Comparison of ENCODE assay signal across 8 cellular contexts in genomic region chr5:6377582-6378127, GRCh38. TPM values are rescaled to one million over a fixed set of nuclear protein-coding genes. Genes with fewer than 3 reads are reported as not detected.
DNase-seq lines count a peak whose midpoint lies in the region; ATAC-seq and TF ChIP-seq lines count a peak whose summit lies in the region.

No MANE protein-coding gene starts in this region.

- H3K4me1 ChIP-seq in right cardiac atrium (ENCODE audit: control insufficient read depth, insufficient read depth, low read length): peaks cover 4% of the 10 kb centered on the region

- H3K27me3 ChIP-seq in AG04450 (ENCODE audit: control insufficient read depth, insufficient read depth, low read length) (peaks cover 2% of the 10 kb centered on the region), HL-60 (ENCODE audit: insufficient read depth, poor library complexity, severe bottlenecking) (no peaks in the 10 kb centered on the region), right cardiac atrium (ENCODE audit: control insufficient read depth, insufficient read depth) (no peaks in the 10 kb centered on the region)

- TF ChIP-seq CTCF in AG04450 (IDR thresholded peaks at IDR 0.05; ENCODE audit: low read depth, low read length): no peak
- TF ChIP-seq CTCF in HL-60 (IDR thresholded peaks at IDR 0.05; ENCODE audit: insufficient read depth, low read length): no peak

- CTCF ChIA-PET in AG04450 (lab: Charles Lee): interaction anchor here (0.6 to 0.8 kb wide), 2 partner anchors 368 to 982 kb away, joined by 3 read pairs; no protein-coding TSS in a partner anchor

- peak overlapping the region; percentile 97 to 100 for H3K27ac Mint-ChIP-seq in activated naive CD4-positive, alpha-beta T cell treated with anti-CD3 and anti-CD28 coated beads, Interleukin-2, amount 50 U/mL, for 72 hours

- H3K9me3 Mint-ChIP-seq in activated naive CD4-positive, alpha-beta T cell treated with anti-CD3 and anti-CD28 coated beads, Interleukin-2, amount 50 U/mL, for 72 hours: no peaks in the 10 kb centered on the region

- POLR2A ChIA-PET in AG04450 (lab: Yijun Ruan, JAX): interaction anchor here (0.7 kb wide), 1 partner anchor 355 kb away, joined by 4 read pairs; no protein-coding TSS in a partner anchor

- ATAC-seq in GM19351 (IDR thresholded peaks at IDR 0.05; ENCODE audit: unreplicated experiment) (peak; percentile 22), right cardiac atrium (peak in 1 of 2 donors; percentile 28), GM21737 (IDR thresholded peaks at IDR 0.05; ENCODE audit: unreplicated experiment) (no peak)
- peak; percentile 2 to 4 for ATAC-seq in activated naive CD4-positive, alpha-beta T cell treated with anti-CD3 and anti-CD28 coated beads, Interleukin-2, amount 50 U/mL, for 72 hours

- DNase-seq in AG04450 (ENCODE audit: low read depth, low spot score) (no peak), HL-60 (ENCODE audit: low read depth in 1 of 2, low spot score in 1 of 2) (no peak), right cardiac atrium (no peak), NCI-H187 treated with DMSO at 0.1 percent for 48 hours (lab: John Stamatoyannopoulos, UW) (no peak)
- no peak for DNase-seq in activated naive CD4-positive, alpha-beta T cell treated with anti-CD3 and anti-CD28 coated beads, Interleukin-2, amount 50 U/mL, for 72 hours (ENCODE audit: low spot score in 2 of 2)
- DNase-seq in stimulated activated CD8-positive, alpha-beta memory T cell treated with anti-CD3 and anti-CD28 coated beads, Interleukin-4, amount 100 ng/mL, for 48 hours: peak; percentile 27

- no peak overlapping the region for H3K27ac ChIP-seq in AG04450 (ENCODE audit: low read depth, low read length)
- H3K27ac ChIP-seq in HL-60 (replicated peaks): peak overlapping the region; percentile 88
- peak overlapping the region; percentile 6 for H3K27ac ChIP-seq in right cardiac atrium (ENCODE audit: low read length)

- peaks cover 56 to 65% of the 10 kb centered on the region in 2 donors for H3K36me3 Mint-ChIP-seq in activated naive CD4-positive, alpha-beta T cell treated with anti-CD3 and anti-CD28 coated beads, Interleukin-2, amount 50 U/mL, for 72 hours

- WGBS in right cardiac atrium: 15% methylated on average over 11 of the region's 11 CpGs

- H3K9me3 ChIP-seq in AG04450 (ENCODE audit: control insufficient read depth, insufficient read depth, low read length) (peaks cover 3% of the 10 kb centered on the region; the same call in 1 of the 2 replicates), right cardiac atrium (ENCODE audit: control insufficient read depth, low read length) (no peaks in the 10 kb centered on the region)

- H3K4me3 ChIP-seq in AG04450 (ENCODE audit: low read depth, low read length): peak overlapping the region; percentile 99
- peak overlapping the region; percentile 88 for H3K4me3 ChIP-seq in HL-60 (replicated peaks; ENCODE audit: insufficient read depth, low read length)
- peak overlapping the region; percentile 72 for H3K4me3 ChIP-seq in right cardiac atrium (ENCODE audit: low read length)

- intact Hi-C loops in right cardiac atrium (cut with DNase I): loop anchor here in 1 of 4 donors (5.0 kb wide), 1 partner anchor 200 kb away; no protein-coding TSS in a partner anchor

RNA-seq across cellular contexts. Expression of gene MED10, which starts 0.7 kb away (rescaled TPM):
- polyA plus RNA-seq in AG04450 (2011; rRNA removed): 34.0 and 36.3 TPM in 2 replicates
- polyA minus RNA-seq in AG04450 (2011; rRNA and poly(A)+ RNA removed): 8.7 TPM in 2 replicates
- total RNA-seq in activated naive CD4-positive, alpha-beta T cell treated with anti-CD3 and anti-CD28 coated beads, Interleukin-2, amount 50 U/mL, for 72 hours: 10 to 100 TPM; 45.1 to 97.2 TPM
- total RNA-seq in right cardiac atrium: 10 to 100 TPM; 20.0 to 25.1 (median 22.7) TPM
- 29.4 TPM for polyA plus RNA-seq in right cardiac atrium
